In genomic region chr10:45505336-45505735, GRCh38 we compare ENCODE assay signal across 17 cellular contexts.
A peak's percentile ranks its signal among the peaks of the same experiment; 100 is the strongest.
DNase-seq lines count a peak whose midpoint lies in the region; ATAC-seq and TF ChIP-seq lines count a peak whose summit lies in the region.
"Had no signal": no experiment of that assay in that cellular context is flagged by ENCODE, and none has a peak within 500 bp of the region (broad histone marks: within the 10 kb centered on the region; RNA-seq: fewer than 3 reads in every experiment).

No MANE protein-coding gene starts in this region.

- no peak overlapping the region for H2AFZ ChIP-seq in SK-N-SH (ENCODE audit: low read depth)

- no peaks in the 10 kb centered on the region for H3K27me3 ChIP-seq in SK-N-SH (ENCODE audit: insufficient read depth)
- H3K27me3 ChIP-seq in Caco-2 (replicated peaks; ENCODE audit: control insufficient read depth, insufficient read depth, low read length), result no peaks in the 10 kb centered on the region
- H3K27me3 ChIP-seq in CD4-positive, alpha-beta T cell (ENCODE audit: control insufficient read depth, insufficient read depth, low read length), result no peaks in the 10 kb centered on the region
- H3K27me3 ChIP-seq: BLaER1, Peyer's patch had no signal

- TF ChIP-seq CTCF in HEK293 (tag by site-specific recombination; IDR thresholded peaks at IDR 0.05), result no peak
- no peak for TF ChIP-seq CTCF in SK-N-SH (IDR thresholded peaks at IDR 0.05)
- TF ChIP-seq CTCF in Caco-2 (IDR thresholded peaks at IDR 0.05; ENCODE audit: insufficient read depth in 1 of 2, low read depth in 1 of 2, low read length in 1 of 2, severe bottlenecking in 1 of 2, unreplicated experiment in 1 of 2), result no peak
- TF ChIP-seq CTCF in CD4-positive, alpha-beta T cell (IDR thresholded peaks at IDR 0.05), result no peak

- H3K9ac ChIP-seq in SK-N-SH, result no peak overlapping the region
- H3K9ac ChIP-seq: BLaER1 had no signal

- no peaks in the 10 kb centered on the region for H3F3A ChIP-seq in SK-N-SH (replicated peaks; ENCODE audit: insufficient read depth)

- no peak overlapping the region for H3K4me2 ChIP-seq in SK-N-SH
- H3K4me2 ChIP-seq: BLaER1 had no signal

- TF ChIP-seq EP300 in SK-N-SH (IDR thresholded peaks at IDR 0.05; ENCODE audit: borderline replicate concordance in 1 of 2, low read depth in 1 of 2, low read length in 1 of 2), result peak in 1 of 2 experiments; percentile 87; a peak in 2 of 4 replicates

- H3K27me3 Mint-ChIP-seq in memory B cell (no peaks in the 10 kb centered on the region), Caco-2 (ENCODE audit: insufficient read depth, unreplicated experiment) (peaks cover 8% of the 10 kb centered on the region)
- no peaks in the 10 kb centered on the region for H3K27me3 Mint-ChIP-seq in CD4-positive, alpha-beta T cell

- H3K4me3 ChIP-seq in HEK293 (ENCODE audit: low read depth, low read length), result no peak overlapping the region
- no peak overlapping the region for H3K4me3 ChIP-seq in SK-N-SH (ENCODE audit: low read depth in 2 of 2, low read length in 1 of 2)
- no peak overlapping the region for H3K4me3 ChIP-seq in Caco-2 (ENCODE audit: low read depth, low read length)
- H3K4me3 ChIP-seq: BLaER1, HAP-1, Peyer's patch had no signal

- DNase-seq in NCI-H69 (lab: John Stamatoyannopoulos, UW) (peak; percentile 33), SK-N-SH (peak; percentile 60), memory B cell (ENCODE audit: low spot score in 2 of 2) (no peak), Caco-2 (no peak), Kasumi-1 (lab: John Stamatoyannopoulos, UW) (no peak)
- no peak for DNase-seq in CD4-positive, alpha-beta T cell
- DNase-seq: ACHN, KBM-7, NCI-H1048, NCI-H1930, NCI-H510A treated with DMSO at 0.1 percent for 48 hours, Peyer's patch, SHP77 had no signal

- POLR2A ChIA-PET in HEK293 (lab: Yijun Ruan, JAX) (no interaction called here), SK-N-SH (lab: Yijun Ruan, JAX) (no interaction called here), Caco-2 (lab: Charles Lee) (no interaction called here)
- POLR2A ChIA-PET in CD4-positive, alpha-beta T cell (lab: Charles Lee), result no interaction called here

- H3K27ac Mint-ChIP-seq in memory B cell (peak overlapping the region; percentile 15), Caco-2 (ENCODE audit: unreplicated experiment) (no peak overlapping the region)
- no peak overlapping the region for H3K27ac Mint-ChIP-seq in CD4-positive, alpha-beta T cell

- no TSS peak for BruUV-seq in Caco-2 (replicated peaks; lab: Mats Ljungman, UMichigan)

- H3K36me3 Mint-ChIP-seq in memory B cell, result peaks cover 8% of the 10 kb centered on the region
- no peaks in the 10 kb centered on the region for H3K36me3 Mint-ChIP-seq in Caco-2 (ENCODE audit: insufficient read depth, unreplicated experiment)
- H3K36me3 Mint-ChIP-seq in CD4-positive, alpha-beta T cell (ENCODE audit: low read depth), result no peaks in the 10 kb centered on the region

- no peak overlapping the region for H3K27ac ChIP-seq in HEK293 (ENCODE audit: extremely low read depth, low read depth, low read length)
- H3K27ac ChIP-seq in SK-N-SH (ENCODE audit: low read depth in 2 of 2, low read length in 1 of 2), result no peak overlapping the region
- H3K27ac ChIP-seq in CD4-positive, alpha-beta T cell (ENCODE audit: low read depth, low read length), result no peak overlapping the region
- H3K27ac ChIP-seq: BLaER1, Peyer's patch had no signal

- H3K9me2 ChIP-seq in SK-N-SH, result no peaks in the 10 kb centered on the region

- no peak; the same call in 1 of the 2 replicates for TF ChIP-seq RAD21 in SK-N-SH (IDR thresholded peaks at IDR 0.05; ENCODE audit: low read length)

- H3K4me3 Mint-ChIP-seq in memory B cell (no peak overlapping the region), Caco-2 (ENCODE audit: unreplicated experiment) (no peak overlapping the region)
- H3K4me3 Mint-ChIP-seq in CD4-positive, alpha-beta T cell, result no peak overlapping the region

- no peaks in the 10 kb centered on the region for H4K20me1 ChIP-seq in SK-N-SH (ENCODE audit: insufficient read depth)
- H4K20me1 ChIP-seq: BLaER1 had no signal

- CTCF ChIA-PET in HEK293 (lab: Yijun Ruan, JAX), result no interaction called here
- CTCF ChIA-PET in SK-N-SH (lab: Yijun Ruan, JAX), result interaction anchor here (1.7 kb wide), 1 partner anchor 40 kb away, joined by 6 read pairs; no protein-coding TSS in a partner anchor
- CTCF ChIA-PET in Caco-2 (lab: Charles Lee), result no interaction called here
- CTCF ChIA-PET in CD4-positive, alpha-beta T cell (lab: Charles Lee), result no interaction called here

- H3K4me1 Mint-ChIP-seq in memory B cell (peaks cover 21% of the 10 kb centered on the region), Caco-2 (ENCODE audit: low read depth, unreplicated experiment) (no peaks in the 10 kb centered on the region)
- peaks cover 13% of the 10 kb centered on the region for H3K4me1 Mint-ChIP-seq in CD4-positive, alpha-beta T cell (ENCODE audit: low read depth)

- H3K9me3 Mint-ChIP-seq in memory B cell (no peaks in the 10 kb centered on the region), Caco-2 (ENCODE audit: unreplicated experiment) (no peaks in the 10 kb centered on the region)
- H3K9me3 Mint-ChIP-seq in CD4-positive, alpha-beta T cell, result no peaks in the 10 kb centered on the region

- H3K4me1 ChIP-seq in HEK293 (ENCODE audit: control insufficient read depth, insufficient read depth, low read length) (0 out of 2 replicates have a peak, but pooled peaks cover 3% of the 10 kb centered on the region), SK-N-SH (ENCODE audit: control insufficient read depth in 1 of 2, insufficient read depth in 2 of 2, low read depth in 1 of 2, low read length in 1 of 2) (peaks cover 0 to 9% of the 10 kb centered on the region in 2 experiments; a peak in 2 of 4 replicates), Caco-2 (no peaks in the 10 kb centered on the region)
- H3K4me1 ChIP-seq: BLaER1, Peyer's patch had no signal

- H3K9me3 ChIP-seq in HEK293 (ENCODE audit: control insufficient read depth, insufficient read depth, low read depth, low read length) (no peaks in the 10 kb centered on the region), SK-N-SH (no peaks in the 10 kb centered on the region), Caco-2 (no peaks in the 10 kb centered on the region)
- no peaks in the 10 kb centered on the region for H3K9me3 ChIP-seq in CD4-positive, alpha-beta T cell (ENCODE audit: control insufficient read depth, low read length)
- H3K9me3 ChIP-seq: BLaER1, HAP-1, Peyer's patch had no signal

- 30% methylated on average over 2 of the region's 2 CpGs for WGBS in SK-N-SH (ENCODE audit: low lambda C conversion rate)

- H3K36me3 ChIP-seq in HEK293 (ENCODE audit: control insufficient read depth in 2 of 2, insufficient read depth in 1 of 2, low read length in 2 of 2), result no peaks in the 10 kb centered on the region
- H3K36me3 ChIP-seq in SK-N-SH (replicated peaks in 1 of 2; ENCODE audit: control insufficient read depth in 1 of 2, insufficient read depth in 2 of 2, low read length in 1 of 2), result no peaks in the 10 kb centered on the region
- H3K36me3 ChIP-seq in Caco-2 (ENCODE audit: control insufficient read depth, insufficient read depth, low read length), result no peaks in the 10 kb centered on the region
- H3K36me3 ChIP-seq: BLaER1, HAP-1, Peyer's patch had no signal

- intact Hi-C loops in Caco-2 (cut with micrococcal nuclease; ENCODE audit: unreplicated experiment), result no loop called here
- intact Hi-C loops in CD4-positive, alpha-beta T cell (cut with DNase I, micrococcal nuclease), result no loop called here

- no peaks in the 10 kb centered on the region for H3K79me2 ChIP-seq in SK-N-SH (ENCODE audit: insufficient read depth)

- no peak for ATAC-seq in memory B cell (ENCODE audit: low read depth)
- no peak for ATAC-seq in HG02981 (IDR thresholded peaks at IDR 0.05; ENCODE audit: unreplicated experiment)
- ATAC-seq in CD4-positive, alpha-beta T cell (ENCODE audit: poor library complexity), result no peak

TF ChIP-seq in HEK293, 187 proteins besides CTCF, POLR2A, EP300 and RAD21:
- TF ChIP-seq SCRT1 (tag by site-specific recombination; IDR thresholded peaks at IDR 0.05; ENCODE audit: borderline replicate concordance), result no peak
- TF ChIP-seq PRDM6 (tag by site-specific recombination; IDR thresholded peaks at IDR 0.05), result 0 out of 2 replicates have a peak, but pooled peaks have one; percentile 40

TF ChIP-seq in SK-N-SH, 30 proteins besides CTCF, POLR2A, EP300 and RAD21:
- TF ChIP-seq GABPA (IDR thresholded peaks at IDR 0.05; ENCODE audit: low read depth) (no peak), TCF12 (IDR thresholded peaks at IDR 0.05) (peak; percentile 45), RFX5 (IDR thresholded peaks at IDR 0.05; ENCODE audit: low read length) (no peak), GATA2 (CRISPR knock-in tag; IDR thresholded peaks at IDR 0.05) (peak; percentile 85), CHD2 (IDR thresholded peaks at IDR 0.05; ENCODE audit: low read length, partially characterized antibody) (peak; percentile 79), MXI1 (IDR thresholded peaks at IDR 0.05; ENCODE audit: low read depth, low read length) (peak; percentile 37; the same call in 1 of the 2 replicates), RCOR1 (IDR thresholded peaks at IDR 0.05; ENCODE audit: low read length) (peak; percentile 94), FOXJ3 (CRISPR knock-in tag; IDR thresholded peaks at IDR 0.05) (peak; percentile 46; the same call in 1 of the 2 replicates), RXRA (IDR thresholded peaks at IDR 0.05; ENCODE audit: borderline replicate concordance, low read depth) (no peak), FOSL2 (IDR thresholded peaks at IDR 0.05; ENCODE audit: borderline replicate concordance, low read depth) (no peak)

Comparison
In these comparisons a context has a peak if more than half of its experiments do, and no peak if none do; other contexts are left out.
1. DNase-seq: peak in NCI-H69 (single experiment) and SK-N-SH (single experiment); none in memory B cell (0 of 2), Caco-2 (0 of 2), CD4-positive, alpha-beta T cell (0 of 10) and Kasumi-1 (0 of 2).